Comparison of ENCODE assay signal across 7 cellular contexts in the genomic region with DNA sequence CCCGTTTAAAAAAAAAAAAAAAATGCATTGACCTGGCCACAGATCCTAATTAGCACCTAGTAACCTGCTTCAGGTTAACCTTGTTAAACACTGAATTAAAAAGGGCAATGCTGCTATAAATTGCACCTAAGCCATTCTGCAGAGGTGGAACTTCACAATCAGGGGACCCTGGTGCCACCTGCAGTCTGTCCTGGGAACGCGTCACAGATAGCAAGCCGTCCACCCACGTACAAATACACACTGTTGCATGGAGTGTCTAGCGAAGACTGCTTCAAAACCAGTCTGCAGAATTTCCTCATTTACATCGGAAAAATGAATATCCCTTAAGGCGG.
DNase-seq lines count a peak whose midpoint lies in the region; ATAC-seq, FAIRE-seq and TF ChIP-seq lines count a peak whose summit lies in the region.

No MANE protein-coding gene starts in this region.

- H3K9me3 ChIP-seq in SK-N-MC (ENCODE audit: low read depth, low read length) (no peaks in the 10 kb centered on the region; the same call in 1 of the 2 replicates), endocrine pancreas (ENCODE audit: control insufficient read depth, low read length) (no peaks in the 10 kb centered on the region), mucosa of stomach (ENCODE audit: control insufficient read depth, low read length) (no peaks in the 10 kb centered on the region)

- no peak for FAIRE-seq in urothelium cell line (lab: Jason Lieb, UNC)

- H3K4me3 ChIP-seq in GM12864 (ENCODE audit: low read depth, low read length), result peak overlapping the region; percentile 61
- peak overlapping the region; percentile 45 for H3K4me3 ChIP-seq in HL-60 (replicated peaks; ENCODE audit: insufficient read depth, low read length)
- H3K4me3 ChIP-seq in SK-N-MC, result peak overlapping the region; percentile 77
- H3K4me3 ChIP-seq in endocrine pancreas (ENCODE audit: control insufficient read depth, insufficient read depth, low read length), result peak overlapping the region; percentile 78
- peak overlapping the region; percentile 29 for H3K4me3 ChIP-seq in mucosa of stomach (ENCODE audit: low read length)

- TF ChIP-seq CTCF in GM12864 (IDR thresholded peaks at IDR 0.05; ENCODE audit: low read depth, low read length, missing control alignments) (peak; percentile 53), HL-60 (IDR thresholded peaks at IDR 0.05; ENCODE audit: insufficient read depth, low read length) (peak; percentile 12)

- H3K27ac ChIP-seq in HL-60 (replicated peaks) (peak overlapping the region; percentile 85), SK-N-MC (no peak overlapping the region)

- H3K4me1 ChIP-seq in endocrine pancreas (ENCODE audit: control insufficient read depth, insufficient read depth, low read length) (peaks cover 13% of the 10 kb centered on the region), mucosa of stomach (ENCODE audit: control insufficient read depth, insufficient read depth, low read length) (peaks cover 4% of the 10 kb centered on the region)

- no peaks in the 10 kb centered on the region for H3K36me3 ChIP-seq in SK-N-MC (ENCODE audit: insufficient read depth, low read length)
- H3K36me3 ChIP-seq in endocrine pancreas (ENCODE audit: control insufficient read depth, insufficient read depth, low read length), result no peaks in the 10 kb centered on the region
- H3K36me3 ChIP-seq in mucosa of stomach (ENCODE audit: control insufficient read depth, insufficient read depth, low read length), result no peaks in the 10 kb centered on the region

- peak; percentile 75 for ATAC-seq in GM21447 (IDR thresholded peaks at IDR 0.05; ENCODE audit: unreplicated experiment)

- H3K9ac ChIP-seq in SK-N-MC (ENCODE audit: insufficient read length), result peak overlapping the region; percentile 19
- peak overlapping the region; percentile 22 for H3K9ac ChIP-seq in endocrine pancreas (ENCODE audit: control insufficient read depth, insufficient read depth, low read length)
- peak overlapping the region; percentile 27 for H3K9ac ChIP-seq in mucosa of stomach (ENCODE audit: low read length)

- peak; percentile 39 for DNase-seq in GM12864 (ENCODE audit: low read depth)
- no peak for DNase-seq in HL-60 (ENCODE audit: low read depth in 1 of 2, low spot score in 1 of 2)
- peak; percentile 22 for DNase-seq in SK-N-MC (ENCODE audit: low read depth, low spot score)
- peak; percentile 46 for DNase-seq in urothelium cell line (ENCODE audit: low spot score)

- H3K27me3 ChIP-seq in HL-60 (ENCODE audit: insufficient read depth, poor library complexity, severe bottlenecking) (no peaks in the 10 kb centered on the region), endocrine pancreas (ENCODE audit: control insufficient read depth, insufficient read depth, low read length) (no peaks in the 10 kb centered on the region), mucosa of stomach (ENCODE audit: control insufficient read depth, insufficient read depth, low read length) (no peaks in the 10 kb centered on the region)

Comparison
In these comparisons a context has a peak if more than half of its experiments do, and no peak if none do; other contexts are left out.
1. DNase-seq: peak in GM12864 (single experiment), SK-N-MC (single experiment) and urothelium cell line (single experiment); none in HL-60 (0 of 2).
2. Peak in every context shown above with its lines, with median percentiles within 50 percentile points of each other: H3K4me3 ChIP-seq and H3K9ac ChIP-seq.